8 cellular contexts compared by ENCODE assay signal in the genomic region with DNA sequence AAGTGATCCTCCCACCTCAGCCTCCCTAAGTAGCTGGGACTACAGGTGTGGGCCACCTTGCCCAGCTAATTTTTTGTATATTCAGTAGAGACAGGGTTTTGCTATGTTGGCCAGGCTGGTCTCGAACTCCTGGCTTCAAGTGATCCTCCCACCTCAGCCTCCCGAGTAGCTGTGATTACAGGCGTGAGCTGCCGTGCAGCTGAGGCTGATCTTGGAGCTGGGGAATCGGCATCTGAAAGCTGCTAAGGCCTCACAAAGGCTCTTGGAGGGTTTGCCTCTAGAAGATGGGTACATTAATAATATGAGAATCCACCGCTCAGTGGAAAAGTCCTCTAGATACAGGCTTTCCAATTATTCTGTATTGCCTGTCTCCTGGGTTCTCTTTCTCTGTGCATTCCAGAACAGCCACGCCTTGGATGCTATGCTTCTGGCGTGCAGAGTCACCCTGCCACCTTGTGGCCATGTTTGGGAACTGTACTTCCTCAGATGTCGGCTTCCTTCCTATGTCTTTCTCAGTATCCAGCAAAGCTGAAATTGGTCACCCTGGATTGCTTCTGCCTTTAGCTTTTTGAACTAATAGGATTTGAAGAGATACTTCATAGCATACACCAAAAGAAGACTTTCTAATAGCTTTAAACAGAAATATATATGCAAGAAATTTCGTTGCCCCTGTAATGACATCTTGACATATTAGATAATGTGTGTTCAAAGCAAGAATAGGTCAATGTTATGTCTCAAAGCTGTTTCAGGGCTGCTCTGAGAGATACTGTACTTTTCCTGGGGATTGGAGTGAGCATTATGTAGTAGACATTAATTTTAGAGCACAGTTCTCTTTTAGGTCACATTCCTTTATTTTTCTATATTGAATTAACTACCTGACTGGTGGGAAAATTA. TPM values are rescaled to one million over a fixed set of nuclear protein-coding genes. Genes with fewer than 3 reads are reported as not detected.
DNase-seq lines count a peak whose midpoint lies in the region; ATAC-seq and TF ChIP-seq lines count a peak whose summit lies in the region.

No MANE protein-coding gene starts in this region.

- peaks cover 16% of the 10 kb centered on the region for H3K4me1 ChIP-seq in DOHH2 (ENCODE audit: control insufficient read depth, low read length)
- H3K4me1 ChIP-seq in gastroesophageal sphincter, result no peaks in the 10 kb centered on the region
- H3K4me1 ChIP-seq in parathyroid adenoma, result peaks cover 2% of the 10 kb centered on the region
- no peaks in the 10 kb centered on the region for H3K4me1 ChIP-seq in upper lobe of right lung

- no peaks in the 10 kb centered on the region for H3K36me3 ChIP-seq in DOHH2 (ENCODE audit: control insufficient read depth, low read length)
- no peaks in the 10 kb centered on the region for H3K36me3 ChIP-seq in gastroesophageal sphincter
- H3K36me3 ChIP-seq in parathyroid adenoma (ENCODE audit: control insufficient read depth, insufficient read depth, low read length), result no peaks in the 10 kb centered on the region
- H3K36me3 ChIP-seq in upper lobe of right lung, result no peaks in the 10 kb centered on the region

- intact Hi-C loops in upper lobe of right lung (cut with DNase I), result loop anchor here (5.0 kb wide), 1 partner anchor 375 kb away; no protein-coding TSS in a partner anchor

- H3K27ac ChIP-seq in DOHH2 (ENCODE audit: low read depth, low read length) (no peak overlapping the region), gastroesophageal sphincter (no peak overlapping the region), parathyroid adenoma (no peak overlapping the region), upper lobe of right lung (no peak overlapping the region)

- ATAC-seq in GM21825 (IDR thresholded peaks at IDR 0.05; ENCODE audit: unreplicated experiment) (peak; percentile 97), gastroesophageal sphincter (peak; percentile 81), upper lobe of right lung (peak; percentile 100)

- H3K27me3 ChIP-seq in DOHH2 (ENCODE audit: control insufficient read depth, low read length) (no peaks in the 10 kb centered on the region), gastroesophageal sphincter (no peaks in the 10 kb centered on the region), parathyroid adenoma (ENCODE audit: control insufficient read depth, insufficient read depth, low read length) (no peaks in the 10 kb centered on the region), upper lobe of right lung (no peaks in the 10 kb centered on the region)

- no peaks in the 10 kb centered on the region for H3K9me2 ChIP-seq in DOHH2 (replicated peaks; ENCODE audit: control insufficient read depth, low read length)

- H3K79me2 ChIP-seq in DOHH2 (ENCODE audit: control insufficient read depth, low read length), result no peaks in the 10 kb centered on the region
- no peaks in the 10 kb centered on the region for H3K79me2 ChIP-seq in parathyroid adenoma

- WGBS in gastroesophageal sphincter (ENCODE audit: low coverage in 1 of 2), 2 donors, result 23 to 47% methylated on average over 5 to 6 of the region's 10 CpGs

- TF ChIP-seq POLR2A in gastroesophageal sphincter (IDR thresholded peaks at IDR 0.05), result no peak

- H3K4me2 ChIP-seq in DOHH2 (ENCODE audit: low read length), result peak overlapping the region; percentile 49
- no peak overlapping the region for H3K4me2 ChIP-seq in parathyroid adenoma (ENCODE audit: low read length)

- TF ChIP-seq CTCF in DOHH2 (IDR thresholded peaks at IDR 0.05; ENCODE audit: low read depth, low read length, poor library complexity, severe bottlenecking), result peak; percentile 91
- peak; percentile 91 to 96 (median 94) for TF ChIP-seq CTCF in gastroesophageal sphincter (IDR thresholded peaks at IDR 0.05)
- peak; percentile 95 for TF ChIP-seq CTCF in parathyroid adenoma (IDR thresholded peaks at IDR 0.05)
- peak; percentile 95 for TF ChIP-seq CTCF in upper lobe of right lung (IDR thresholded peaks at IDR 0.05)

- DNase-seq in M059J (ENCODE audit: low read depth), result peak; percentile 74
- peak; percentile 68 for DNase-seq in SIG-M5 treated with dmso at 0.1 percent for 504 hours (lab: John Stamatoyannopoulos, UW; ENCODE audit: unreplicated experiment)
- peak; percentile 54 for DNase-seq in activated effector memory CD4-positive, alpha-beta T cell treated with Interleukin-2 at 50 U/mL for 16 hours
- peak; percentile 76 for DNase-seq in upper lobe of right lung

- no peak overlapping the region for H3K9ac ChIP-seq in parathyroid adenoma

- TF ChIP-seq EP300 in gastroesophageal sphincter (IDR thresholded peaks at IDR 0.05), result no peak

- no peak overlapping the region for H2AFZ ChIP-seq in parathyroid adenoma

- H3F3A ChIP-seq in DOHH2 (ENCODE audit: control insufficient read depth, insufficient read depth), result no peaks in the 10 kb centered on the region

- 0 out of 2 replicates have a peak overlapping the region, but pooled peaks have one; percentile 18 for H3K4me3 ChIP-seq in DOHH2 (ENCODE audit: low read length)
- H3K4me3 ChIP-seq in gastroesophageal sphincter, result no peak overlapping the region
- no peak overlapping the region for H3K4me3 ChIP-seq in parathyroid adenoma (ENCODE audit: low read depth, low read length)
- no peak overlapping the region for H3K4me3 ChIP-seq in upper lobe of right lung

- H4K20me1 ChIP-seq in DOHH2 (ENCODE audit: control insufficient read depth, insufficient read depth, low read depth, low read length), result no peaks in the 10 kb centered on the region

- H3K9me3 ChIP-seq in DOHH2 (ENCODE audit: control insufficient read depth, insufficient read depth, low read length), result no peaks in the 10 kb centered on the region
- H3K9me3 ChIP-seq in gastroesophageal sphincter, result no peaks in the 10 kb centered on the region
- no peaks in the 10 kb centered on the region for H3K9me3 ChIP-seq in parathyroid adenoma (ENCODE audit: control insufficient read depth, low read length)
- H3K9me3 ChIP-seq in upper lobe of right lung, result no peaks in the 10 kb centered on the region

RNA-seq across cellular contexts. Expression of a gene that starts 25.1 kb away (rescaled TPM):
- 0.22 and 0.71 TPM in 2 replicates for total RNA-seq in M059J (2014; rRNA removed; shearing (Covaris generic))
- total RNA-seq in gastroesophageal sphincter (under 1 TPM in 2 of 4 donors, not detected in 2; 0.73 to 0.81 TPM), upper lobe of right lung (0.23 TPM)
